In genomic region chr1:228236744-228237143, GRCh38 we compare ENCODE assay signal across 8 cellular contexts. TPM values are rescaled to one million over a fixed set of nuclear protein-coding genes. Genes with fewer than 3 reads are reported as not detected.
DNase-seq lines count a peak whose midpoint lies in the region; ATAC-seq and TF ChIP-seq lines count a peak whose summit lies in the region.

No MANE protein-coding gene starts in this region.

- H3K27me3 ChIP-seq in PC-9 (ENCODE audit: insufficient read depth, low read depth) = no peaks in the 10 kb centered on the region
- no peaks in the 10 kb centered on the region for H3K27me3 ChIP-seq in thyroid gland

- WGBS in thyroid gland, 2 donors = 54 to 76% methylated on average over 5 of the region's 5 CpGs

- H3K4me3 ChIP-seq in PC-9 = no peak overlapping the region
- H3K4me3 ChIP-seq in thyroid gland (replicated peaks in 1 of 3) = no peak overlapping the region

- CTCF ChIA-PET in PC-9 (lab: Charles Lee) = interaction anchor here (0.6 to 0.9 kb wide), 2 partner anchors 228 to 237 kb away, joined by 5 to 11 read pairs; no protein-coding TSS in a partner anchor

- no peak overlapping the region for H3K4me2 ChIP-seq in PC-9

- intact Hi-C loops in Right ventricle myocardium inferior (cut with DNase I) = no loop called here
- intact Hi-C loops in cardiac septum (cut with DNase I) = no loop called here
- intact Hi-C loops in PC-9 (cut with micrococcal nuclease; ENCODE audit: unreplicated experiment) = no loop called here
- intact Hi-C loops in thyroid gland (cut with DNase I) = no loop called here

- no peaks in the 10 kb centered on the region; the same call in 1 of the 2 replicates for H3F3A ChIP-seq in PC-9 (ENCODE audit: insufficient read depth, low read depth)

- POLR2A ChIA-PET in PC-9 (lab: Charles Lee; ENCODE audit: unreplicated experiment) = no interaction called here

- peak; percentile 63 for TF ChIP-seq CTCF in PC-9 (conservative IDR thresholded peaks at IDR 0.05)
- TF ChIP-seq CTCF in thyroid gland (IDR thresholded peaks at IDR 0.05) = peak in 2 of 6 experiments; percentile 31 to 41

- DNase-seq in Right ventricle myocardium inferior (ENCODE audit: missing footprints) (no peak), cardiac septum (ENCODE audit: low spot score) (no peak), PC-9 (peak in 1 of 2 experiments; percentile 49), germinal center (ENCODE audit: low spot score) (peak; percentile 44), thyroid gland (peak; percentile 26 to 39)

- H3K36me3 ChIP-seq in PC-9 (ENCODE audit: low read depth) = peaks cover under 1% of the 10 kb centered on the region; the same call in 1 of the 2 replicates
- H3K36me3 ChIP-seq in thyroid gland = no peaks in the 10 kb centered on the region

- no peaks in the 10 kb centered on the region for H3K79me2 ChIP-seq in PC-9 (ENCODE audit: low read depth)

- peaks cover 17% of the 10 kb centered on the region; the same call in 1 of the 2 replicates for H3K9me3 ChIP-seq in PC-9 (ENCODE audit: insufficient read depth, low read depth)
- no peaks in the 10 kb centered on the region for H3K9me3 ChIP-seq in thyroid gland

- H3K4me1 ChIP-seq in PC-9 (replicated peaks; ENCODE audit: insufficient read depth) (no peaks in the 10 kb centered on the region), thyroid gland (no peaks in the 10 kb centered on the region)

- no peak for TF ChIP-seq POLR2A in thyroid gland (IDR thresholded peaks at IDR 0.05)

- no peaks in the 10 kb centered on the region for H4K20me1 ChIP-seq in PC-9 (ENCODE audit: insufficient read depth)

- H3K9me2 ChIP-seq in PC-9 (ENCODE audit: insufficient read depth) = no peaks in the 10 kb centered on the region

- ATAC-seq in Right ventricle myocardium inferior = peak; percentile 62
- ATAC-seq in GM21447 (IDR thresholded peaks at IDR 0.05; ENCODE audit: unreplicated experiment) = no peak
- no peak for ATAC-seq in HG02981 (IDR thresholded peaks at IDR 0.05; ENCODE audit: unreplicated experiment)
- ATAC-seq in GM21717 (IDR thresholded peaks at IDR 0.05; ENCODE audit: unreplicated experiment) = no peak

- no TSS peak for BruUV-seq in PC-9 (replicated peaks; lab: Mats Ljungman, UMichigan)

- no peak overlapping the region for H2AFZ ChIP-seq in PC-9

- H3K27ac ChIP-seq in PC-9 = no peak overlapping the region
- no peak overlapping the region for H3K27ac ChIP-seq in thyroid gland

RNA-seq across cellular contexts. Expression of gene OBSCN, which starts 28.9 kb away (rescaled TPM):
- total RNA-seq in Right ventricle myocardium inferior (275 TPM), cardiac septum (396 TPM), PC-9 (2021) (62.9 and 91.7 TPM in 2 replicates), thyroid gland (10 to 100 TPM; 24.0 to 35.1 (median 31.5) TPM)

Comparison
In these comparisons a context has a peak if more than half of its experiments do, and no peak if none do; other contexts are left out.
1. DNase-seq: peak in germinal center (single experiment) and thyroid gland (2 of 2); none in Right ventricle myocardium inferior (single experiment) and cardiac septum (single experiment).